8 cellular contexts compared by ENCODE assay signal in the genomic region with DNA sequence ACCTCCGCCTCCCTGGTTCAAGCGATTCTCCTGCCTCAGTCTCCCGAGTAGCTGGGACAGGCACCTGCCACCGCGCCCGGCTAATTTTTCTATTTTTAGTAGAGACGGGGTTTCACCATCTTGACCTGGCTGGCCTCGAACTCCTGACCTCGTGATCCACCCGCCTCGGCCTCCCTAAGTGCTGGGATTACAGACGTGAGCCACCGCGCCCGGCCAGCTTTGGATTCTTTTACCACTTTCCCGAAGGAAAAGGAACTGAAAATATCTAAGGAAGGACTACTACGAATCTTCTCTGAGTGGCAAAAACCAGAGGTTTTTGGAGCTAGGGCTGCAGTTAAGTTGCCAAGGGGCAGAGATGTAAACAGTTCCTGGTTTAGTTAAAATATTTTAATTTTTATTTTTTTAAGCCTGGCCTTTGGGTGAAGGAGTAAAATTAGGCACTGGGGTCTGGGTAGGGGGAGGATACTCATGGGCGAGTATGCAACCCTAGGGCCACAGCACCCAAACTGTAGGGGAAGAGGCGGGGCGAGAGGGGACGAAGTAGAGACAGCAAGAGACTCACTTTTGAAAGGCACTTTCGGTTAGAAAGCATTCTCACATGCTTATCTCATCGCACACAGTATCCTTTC. TPM values are rescaled to one million over a fixed set of nuclear protein-coding genes. Genes with fewer than 3 reads are reported as not detected.
DNase-seq lines count a peak whose midpoint lies in the region; ATAC-seq and TF ChIP-seq lines count a peak whose summit lies in the region.

No MANE protein-coding gene starts in this region.

- peaks cover 93% of the 10 kb centered on the region for H3K79me2 ChIP-seq in DOHH2 (ENCODE audit: control insufficient read depth, low read length)

- H3K27ac Mint-ChIP-seq in activated naive CD4-positive, alpha-beta T cell treated with anti-CD3 and anti-CD28 coated beads, Interleukin-2, amount 50 U/mL, for 72 hours = peak overlapping the region; percentile 95 to 99

- H3K4me2 ChIP-seq in DOHH2 (ENCODE audit: low read length) = peak overlapping the region; percentile 94

- H3K9me2 ChIP-seq in DOHH2 (replicated peaks; ENCODE audit: control insufficient read depth, low read length) = no peaks in the 10 kb centered on the region

- no peaks in the 10 kb centered on the region for H3K9me3 Mint-ChIP-seq in activated naive CD4-positive, alpha-beta T cell treated with anti-CD3 and anti-CD28 coated beads, Interleukin-2, amount 50 U/mL, for 72 hours

- H3K27ac ChIP-seq in DOHH2 (ENCODE audit: low read depth, low read length) = peak overlapping the region; percentile 93
- H3K27ac ChIP-seq in HUES48 (ENCODE audit: low read depth, low read length) = peak overlapping the region; percentile 99

- peaks cover 6% of the 10 kb centered on the region; the same call in 1 of the 2 replicates for H3K9me3 ChIP-seq in DOHH2 (ENCODE audit: control insufficient read depth, insufficient read depth, low read length)
- H3K9me3 ChIP-seq in HUES48 (ENCODE audit: control insufficient read depth, insufficient read depth, low read length) = no peaks in the 10 kb centered on the region
- H3K9me3 ChIP-seq in iPS-15b (ENCODE audit: control insufficient read depth, insufficient read depth, low read length) = no peaks in the 10 kb centered on the region

- ATAC-seq in activated naive CD4-positive, alpha-beta T cell treated with anti-CD3 and anti-CD28 coated beads, Interleukin-2, amount 50 U/mL, for 72 hours = no peak
- ATAC-seq in HG03280 (IDR thresholded peaks at IDR 0.05; ENCODE audit: unreplicated experiment) (no peak), GM18519 (IDR thresholded peaks at IDR 0.05; ENCODE audit: low FRiP score, unreplicated experiment) (no peak)

- peaks cover 54% of the 10 kb centered on the region for H3K36me3 ChIP-seq in DOHH2 (ENCODE audit: control insufficient read depth, low read length)
- 0 out of 2 replicates have a peak, but pooled peaks cover 5% of the 10 kb centered on the region for H3K36me3 ChIP-seq in HUES48 (ENCODE audit: control insufficient read depth, insufficient read depth, low read length)
- peaks cover 1% of the 10 kb centered on the region for H3K36me3 ChIP-seq in iPS-15b (ENCODE audit: control insufficient read depth, insufficient read depth, low read length)

- H3F3A ChIP-seq in DOHH2 (ENCODE audit: control insufficient read depth, insufficient read depth) = peaks cover 5% of the 10 kb centered on the region

- H4K20me1 ChIP-seq in DOHH2 (ENCODE audit: control insufficient read depth, insufficient read depth, low read depth, low read length) = no peaks in the 10 kb centered on the region

- H3K36me3 Mint-ChIP-seq in activated naive CD4-positive, alpha-beta T cell treated with anti-CD3 and anti-CD28 coated beads, Interleukin-2, amount 50 U/mL, for 72 hours = peaks cover 16 to 58% of the 10 kb centered on the region in 2 donors

- H3K9ac ChIP-seq in HUES48 (ENCODE audit: low read depth, low read length) (peak overlapping the region; percentile 98), iPS-15b (ENCODE audit: low read depth, low read length) (peak overlapping the region; percentile 66)

- DNase-seq in activated naive CD4-positive, alpha-beta T cell treated with anti-CD3 and anti-CD28 coated beads, Interleukin-2, amount 50 U/mL, for 72 hours (ENCODE audit: low spot score in 2 of 2) = peak in 1 of 2 donors; percentile 26
- DNase-seq in stimulated activated CD4-positive, alpha-beta T cell treated with anti-CD3 and anti-CD28 coated beads, Interleukin-1b, Interleukin-23, amount 100 ng/mL, for 48 hours = peak; percentile 18
- DNase-seq in COR-L47 (lab: John Stamatoyannopoulos, UW) = no peak

- TF ChIP-seq CTCF in DOHH2 (IDR thresholded peaks at IDR 0.05; ENCODE audit: low read depth, low read length, poor library complexity, severe bottlenecking) = no peak

- H3K4me3 ChIP-seq in DOHH2 (ENCODE audit: low read length) (peak overlapping the region; percentile 92), HUES48 (ENCODE audit: low read depth, low read length) (peak overlapping the region; percentile 98), iPS-15b (ENCODE audit: low read depth, low read length) (peak overlapping the region; percentile 97)

- H3K4me1 ChIP-seq in DOHH2 (ENCODE audit: control insufficient read depth, low read length) (peaks cover 33% of the 10 kb centered on the region), HUES48 (ENCODE audit: control insufficient read depth, insufficient read depth, low read length) (peaks cover 10% of the 10 kb centered on the region), iPS-15b (ENCODE audit: control insufficient read depth, insufficient read depth, low read length) (no peaks in the 10 kb centered on the region)

- H3K27me3 ChIP-seq in DOHH2 (ENCODE audit: control insufficient read depth, low read length) (no peaks in the 10 kb centered on the region), HUES48 (ENCODE audit: control insufficient read depth, insufficient read depth, low read length) (no peaks in the 10 kb centered on the region), iPS-15b (ENCODE audit: control insufficient read depth, insufficient read depth, low read length) (no peaks in the 10 kb centered on the region)

RNA-seq across cellular contexts. Expression of a gene that starts 0.5 kb away (rescaled TPM):
- 10 to 100 TPM; 32.2 to 33.8 TPM for total RNA-seq in activated naive CD4-positive, alpha-beta T cell treated with anti-CD3 and anti-CD28 coated beads, Interleukin-2, amount 50 U/mL, for 72 hours

RNA-seq across cellular contexts. Expression of a gene that starts 40.9 kb away (rescaled TPM):
- total RNA-seq in activated naive CD4-positive, alpha-beta T cell treated with anti-CD3 and anti-CD28 coated beads, Interleukin-2, amount 50 U/mL, for 72 hours = 100 to 1,000 TPM; 413 to 496 TPM
